ENCODE assay signal across 24 cellular contexts in the genomic region with DNA sequence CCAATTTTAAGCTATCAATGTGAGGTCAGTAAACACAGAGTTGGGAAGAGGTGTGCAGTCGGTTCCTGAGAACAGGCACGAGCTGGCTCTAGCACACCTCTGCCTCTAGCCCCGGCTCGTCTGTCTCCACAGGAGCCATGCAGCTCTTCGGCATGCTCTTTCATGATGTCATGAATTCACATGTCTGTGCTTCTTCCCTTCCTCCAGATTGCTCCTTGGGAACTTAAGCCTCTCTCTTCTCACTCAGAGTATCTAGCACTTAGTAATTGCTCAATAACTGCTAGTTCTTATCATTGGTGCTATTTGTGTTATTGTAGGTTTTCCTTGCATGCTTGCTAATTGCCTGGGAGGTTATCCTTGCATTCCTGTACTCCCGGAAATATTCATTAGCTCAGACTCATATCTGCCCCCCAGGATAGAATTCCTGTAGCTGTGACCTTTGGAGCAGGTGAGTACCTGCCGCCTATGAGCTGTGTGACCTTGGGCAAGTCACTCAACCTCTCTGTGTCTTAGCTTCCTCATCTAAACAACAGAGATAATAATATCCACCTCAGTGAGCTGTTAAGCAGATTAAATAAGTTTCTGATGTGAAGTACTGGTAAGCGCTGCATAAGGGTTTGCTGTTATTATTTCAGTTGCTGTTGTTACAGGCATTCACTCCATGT. TPM values are rescaled to one million over a fixed set of nuclear protein-coding genes. Genes with fewer than 3 reads are reported as not detected.
DNase-seq lines count a peak whose midpoint lies in the region; ATAC-seq, FAIRE-seq and TF ChIP-seq lines count a peak whose summit lies in the region.
"Had no signal": no experiment of that assay in that cellular context is flagged by ENCODE, and none has a peak within 500 bp of the region (broad histone marks: within the 10 kb centered on the region; RNA-seq: fewer than 3 reads in every experiment).

No MANE protein-coding gene starts in this region.

- no peak for TF ChIP-seq RAD21 in HepG2 (CRISPR knock-in tag; IDR thresholded peaks at IDR 0.05)

- peaks cover 15% of the 10 kb centered on the region for H3K4me1 Mint-ChIP-seq in activated CD4-positive, alpha-beta T cell treated with anti-CD3 and anti-CD28 coated beads for 36 hours

- TF ChIP-seq POLR2A in HepG2 (IDR thresholded peaks at IDR 0.05; ENCODE audit: insufficient read depth in 1 of 2, low read depth in 2 of 2, low read length in 2 of 2): no peak
- TF ChIP-seq POLR2A in right lobe of liver (IDR thresholded peaks at IDR 0.05): no peak

- H3K27ac ChIP-seq in HepG2 (ENCODE audit: extremely low read length, insufficient read depth, low read length) (no peak overlapping the region), right lobe of liver (no peak overlapping the region), mammary epithelial cell (ENCODE audit: insufficient read depth, low read depth, low read length) (no peak overlapping the region)
- H3K27ac ChIP-seq: SJCRH30 had no signal

- H3K27ac Mint-ChIP-seq in activated CD4-positive, alpha-beta T cell treated with anti-CD3 and anti-CD28 coated beads for 36 hours: no peak overlapping the region
- H3K27ac Mint-ChIP-seq: CD8-positive, alpha-beta T cell; immature natural killer cell; T-helper 2 cell treated with Interferon-gamma antibody and Interleukin-4, amounts not matched to agents 5 μg/mL and 100 μg/mL, for 36 hours had no signal

- CTCF ChIA-PET in HepG2 (lab: Yijun Ruan, JAX; ENCODE audit: low intra/inter-chr PET ratio, low total read pairs): no interaction called here
- CTCF ChIA-PET in mammary epithelial cell (lab: Charles Lee; ENCODE audit: low non-redundant PET): interaction anchor here (0.5 to 0.7 kb wide), 2 partner anchors 24 kb away, joined by 5 to 6 read pairs; no protein-coding TSS in a partner anchor
- CTCF ChIA-PET in activated CD4-positive, alpha-beta T cell treated with anti-CD3 and anti-CD28 coated beads for 36 hours (lab: Charles Lee): interaction anchor here (0.5 to 14.8 kb wide), 9 partner anchors 16 to 1190 kb away, joined by 3 to 349 read pairs (median 3); a partner anchor contains a TSS

- H3K9ac ChIP-seq in HepG2 (ENCODE audit: insufficient read depth, low read depth, low read length) (no peak overlapping the region), mammary epithelial cell (ENCODE audit: insufficient read depth, low read length) (no peak overlapping the region)

- H3K79me2 ChIP-seq in HepG2 (ENCODE audit: insufficient read depth, low read length) (no peaks in the 10 kb centered on the region), mammary epithelial cell (ENCODE audit: insufficient read depth, low read length) (no peaks in the 10 kb centered on the region)

- no peaks in the 10 kb centered on the region; a peak in 2 of 5 replicates for H3K27me3 ChIP-seq in HepG2 (ENCODE audit: control insufficient read depth in 1 of 2, insufficient read depth in 2 of 2, low read length in 2 of 2)
- H3K27me3 ChIP-seq in right lobe of liver: no peaks in the 10 kb centered on the region
- no peaks in the 10 kb centered on the region for H3K27me3 ChIP-seq in mammary epithelial cell (ENCODE audit: insufficient read depth, low read length)
- H3K27me3 ChIP-seq: SJCRH30 had no signal

- H3K27me3 Mint-ChIP-seq in activated CD4-positive, alpha-beta T cell treated with anti-CD3 and anti-CD28 coated beads for 36 hours: no peaks in the 10 kb centered on the region

- no peaks in the 10 kb centered on the region for H3K9me3 Mint-ChIP-seq in activated CD4-positive, alpha-beta T cell treated with anti-CD3 and anti-CD28 coated beads for 36 hours (ENCODE audit: low read depth)
- H3K9me3 Mint-ChIP-seq: CD8-positive, alpha-beta T cell; immature natural killer cell; T-helper 2 cell treated with Interferon-gamma antibody and Interleukin-4, amounts not matched to agents 5 μg/mL and 100 μg/mL, for 36 hours had no signal

- POLR2A ChIA-PET in HepG2 (lab: Yijun Ruan, JAX): interaction anchor here (0.8 to 3.0 kb wide), 3 partner anchors 9 to 19 kb away, joined by 4 to 30 read pairs (median 9); no protein-coding TSS in a partner anchor
- POLR2A ChIA-PET in activated CD4-positive, alpha-beta T cell treated with anti-CD3 and anti-CD28 coated beads for 36 hours (lab: Charles Lee): no interaction called here

- intact Hi-C loops in HepG2 (cut with micrococcal nuclease; ENCODE audit: unreplicated experiment) (loop anchor here (2.0 kb wide), 1 partner anchor 58 kb away; no protein-coding TSS in a partner anchor), right lobe of liver (cut with DNase I) (loop anchor here in 1 of 2 donors (10.0 kb wide), 1 partner anchor 48 kb away; a partner anchor contains a TSS), mammary epithelial cell (cut with micrococcal nuclease) (no loop called here)
- intact Hi-C loops in activated CD4-positive, alpha-beta T cell treated with anti-CD3 and anti-CD28 coated beads for 36 hours (cut with DNase I, micrococcal nuclease): no loop called here

- DNase-seq in HepG2 (ENCODE audit: low spot score) (no peak), right lobe of liver (no peak), mammary epithelial cell (peak; percentile 78), islet precursor cell (peak; percentile 79), NCI-H345 (lab: John Stamatoyannopoulos, UW) (no peak), cerebellar cortex (ENCODE audit: low spot score) (no peak)
- DNase-seq in activated CD4-positive, alpha-beta T cell treated with anti-CD3 and anti-CD28 coated beads for 36 hours: no peak
- DNase-seq: activated effector memory CD4-positive, alpha-beta T cell treated with Interleukin-2 at 50 U/mL for 16 hours; amniotic stem cell; CD8-positive, alpha-beta T cell; DND-41; immature natural killer cell; NCI-H146; NCI-H446; SJCRH30; stimulated activated CD4-positive, alpha-beta T cell treated with anti-CD3 and anti-CD28 coated beads, Interleukin-2, amount 100 ng/mL, for 24 hours had no signal

- H3K4me2 ChIP-seq in HepG2 (ENCODE audit: low read depth, low read length) (peak overlapping the region; percentile 15; the same call in 1 of the 2 replicates), mammary epithelial cell (ENCODE audit: insufficient read depth, low read depth, low read length) (no peak overlapping the region)

- H3K4me3 Mint-ChIP-seq in activated CD4-positive, alpha-beta T cell treated with anti-CD3 and anti-CD28 coated beads for 36 hours: no peak overlapping the region
- H3K4me3 Mint-ChIP-seq: CD8-positive, alpha-beta T cell; immature natural killer cell; T-helper 2 cell treated with Interferon-gamma antibody and Interleukin-4, amounts not matched to agents 5 μg/mL and 100 μg/mL, for 36 hours had no signal

- TF ChIP-seq EP300 in HepG2 (IDR thresholded peaks at IDR 0.05; ENCODE audit: low read depth in 2 of 2, low read length in 2 of 2) (no peak), HepG2 (CRISPR knock-in tag; IDR thresholded peaks at IDR 0.05; ENCODE audit: borderline replicate concordance) (no peak)

- BruUV-seq in HepG2 (replicated peaks; lab: Mats Ljungman, UMichigan) (no TSS peak), mammary epithelial cell (replicated peaks; lab: Mats Ljungman, UMichigan) (no TSS peak)

- H3K9me3 ChIP-seq in HepG2 (ENCODE audit: low read length) (no peaks in the 10 kb centered on the region), right lobe of liver (no peaks in the 10 kb centered on the region), mammary epithelial cell (replicated peaks; ENCODE audit: insufficient read depth, low read length) (no peaks in the 10 kb centered on the region)
- H3K9me3 ChIP-seq: SJCRH30 had no signal

- H3K36me3 ChIP-seq in HepG2 (replicated peaks in 1 of 2; ENCODE audit: control insufficient read depth in 1 of 2, insufficient read depth in 2 of 2, low read length in 2 of 2) (no peaks in the 10 kb centered on the region), right lobe of liver (no peaks in the 10 kb centered on the region), mammary epithelial cell (ENCODE audit: insufficient read depth, low read length) (no peaks in the 10 kb centered on the region)
- H3K36me3 ChIP-seq: SJCRH30 had no signal

- in situ Hi-C loops in HepG2 (cut with HindIII; ENCODE audit: extremely low pct_ligation_motif_present, low pct_unique_long_range_greater_than_20kb) (no loop called here), mammary epithelial cell (cut with MboI; ENCODE audit: low sequenced_read_pairs in 2 of 2) (no loop called here)

- ATAC-seq in HepG2 (peak; percentile 26; the same call in 2 of the 3 replicates), right lobe of liver (no peak), HG02763 (IDR thresholded peaks at IDR 0.05; ENCODE audit: unreplicated experiment) (no peak)
- no peak for ATAC-seq in activated CD4-positive, alpha-beta T cell treated with anti-CD3 and anti-CD28 coated beads for 36 hours
- ATAC-seq: CD8-positive, alpha-beta T cell had no signal

- TF ChIP-seq CTCF in HepG2 (CRISPR knock-in tag; IDR thresholded peaks at IDR 0.05): no peak
- TF ChIP-seq CTCF in right lobe of liver (IDR thresholded peaks at IDR 0.05): no peak
- no peak for TF ChIP-seq CTCF in mammary epithelial cell (conservative IDR thresholded peaks at IDR 0.05 in 1 of 2, IDR thresholded peaks at IDR 0.05 in 1 of 2; ENCODE audit: extremely low read depth in 1 of 2, insufficient read depth in 1 of 2, low read depth in 1 of 2, low read length in 2 of 2)

- no peak overlapping the region for H2AFZ ChIP-seq in HepG2 (ENCODE audit: low read length)
- peak overlapping the region; percentile 52 for H2AFZ ChIP-seq in mammary epithelial cell (ENCODE audit: low read depth, low read length)

- dilution Hi-C loops in mammary epithelial cell (cut with HindIII; ENCODE audit: low sequenced_read_pairs): no loop called here

- no peak overlapping the region for H3K4me3 ChIP-seq in HepG2 (replicated peaks in 1 of 3; ENCODE audit: insufficient read depth in 1 of 3, low read depth in 2 of 3, low read length in 3 of 3)
- H3K4me3 ChIP-seq in right lobe of liver: no peak overlapping the region
- no peak overlapping the region for H3K4me3 ChIP-seq in mammary epithelial cell (replicated peaks in 1 of 3; ENCODE audit: insufficient read depth in 1 of 3, low read depth in 2 of 3, low read length in 3 of 3)
- H3K4me3 ChIP-seq: SJCRH30 had no signal

- H3K36me3 Mint-ChIP-seq in activated CD4-positive, alpha-beta T cell treated with anti-CD3 and anti-CD28 coated beads for 36 hours (ENCODE audit: low read depth): peaks cover 10% of the 10 kb centered on the region
- H3K36me3 Mint-ChIP-seq: CD8-positive, alpha-beta T cell had no signal

- FAIRE-seq in HepG2 (lab: Jason Lieb, UNC): no peak
- FAIRE-seq: endometrium had no signal

- H4K20me1 ChIP-seq in HepG2 (ENCODE audit: insufficient read depth, low read length) (no peaks in the 10 kb centered on the region), mammary epithelial cell (ENCODE audit: insufficient read depth, low read length) (no peaks in the 10 kb centered on the region)

- WGBS in HepG2 (ENCODE audit: low lambda C conversion rate): 53% methylated on average over 5 of the region's 8 CpGs
- 65% methylated on average over 2 of the region's 8 CpGs for WGBS in right lobe of liver (ENCODE audit: insufficient coverage, low coverage, low lambda C conversion rate, missing lambda C conversion rate)
- 44% methylated on average over 8 of the region's 8 CpGs for WGBS in mammary epithelial cell (ENCODE audit: low coverage, missing lambda C conversion rate)

- peaks cover 48% of the 10 kb centered on the region for H3K4me1 ChIP-seq in HepG2 (ENCODE audit: insufficient read depth, low read length)
- no peaks in the 10 kb centered on the region for H3K4me1 ChIP-seq in right lobe of liver
- peaks cover 26% of the 10 kb centered on the region for H3K4me1 ChIP-seq in mammary epithelial cell (ENCODE audit: insufficient read depth, low read length)

RNA-seq across cellular contexts. Expression of a gene that starts 19.5 kb away (rescaled TPM):
- 1.1 and 1.5 TPM in 2 replicates for total RNA-seq in HepG2 (2016; rRNA removed; fragmentation: Illumina TruSeq; extraction: Trizol)
- 0.18 and 0.51 TPM in 2 replicates for total RNA-seq in HepG2 (2016; cell fraction: cytosol; rRNA removed; fragmentation: Illumina TruSeq; extraction: Trizol; ENCODE audit: low read depth)
- total RNA-seq in HepG2 (2016; cell fraction: insoluble cytoplasmic fraction; rRNA removed; fragmentation: Illumina TruSeq; extraction: Trizol): 0.95 and 1.2 TPM in 2 replicates
- 1.1 and 1.4 TPM in 2 replicates for total RNA-seq in HepG2 (2016; cell fraction: membrane; rRNA removed; fragmentation: Illumina TruSeq; extraction: Trizol)
- 0.38 and 1.1 TPM in 2 replicates for total RNA-seq in HepG2 (2016; cell fraction: nucleus; rRNA removed; fragmentation: Illumina TruSeq; extraction: Trizol)
- polyA plus RNA-seq in HepG2 (2011; rRNA removed): 0.80 and 1.1 TPM in 2 replicates
- polyA plus RNA-seq in HepG2 (2011; cell fraction: cytosol; rRNA removed): 0.47 and 0.89 TPM in 2 replicates
- 0.45 and 0.61 TPM in 2 replicates for polyA plus RNA-seq in HepG2 (2011; cell fraction: nucleus; rRNA removed)
- polyA plus RNA-seq in HepG2 (2012): 0.69 and 0.97 TPM in 2 replicates
- 0.54 and 0.60 TPM in 2 replicates for polyA plus RNA-seq in HepG2 (2016; cell fraction: cytosol; fragmentation: Illumina TruSeq; extraction: Trizol; ENCODE audit: low read depth)
- polyA plus RNA-seq in HepG2 (2016; cell fraction: insoluble cytoplasmic fraction; fragmentation: Illumina TruSeq; extraction: Trizol; ENCODE audit: low read depth): 1.4 and 1.8 TPM in 2 replicates
- polyA plus RNA-seq in HepG2 (2016; cell fraction: membrane; fragmentation: Illumina TruSeq; extraction: Trizol; ENCODE audit: low read depth): 0.57 and 0.84 TPM in 2 replicates
- 1.6 and 2.1 TPM in 2 replicates for polyA plus RNA-seq in HepG2 (2016; cell fraction: nucleus; fragmentation: Illumina TruSeq; extraction: Trizol; ENCODE audit: insufficient read depth, low read depth)
- polyA minus RNA-seq in HepG2 (2011; rRNA and poly(A)+ RNA removed; ENCODE audit: low replicate concordance): 1.6 TPM in 1 of 2 replicates, not detected in the other
- polyA minus RNA-seq in HepG2 (2011; cell fraction: cytosol; rRNA and poly(A)+ RNA removed): not detected in 2 replicates
- polyA minus RNA-seq in HepG2 (2011; cell fraction: nucleus; rRNA and poly(A)+ RNA removed): not detected in 2 replicates
- not detected for total RNA-seq in right lobe of liver
- under 1 TPM in 1 of 2 donors, not detected in 1; 0.17 TPM for total RNA-seq in mammary epithelial cell
- polyA plus RNA-seq in mammary epithelial cell: 0.18 TPM
- not detected for polyA minus RNA-seq in mammary epithelial cell
- not detected for total RNA-seq in activated CD4-positive, alpha-beta T cell treated with anti-CD3 and anti-CD28 coated beads for 36 hours
- total RNA-seq: CD8-positive, alpha-beta T cell; glomerular endothelial cell; HT-29; mesenteric fat pad; SJCRH30; subcutaneous adipose tissue had no signal
- polyA plus RNA-seq: immature natural killer cell had no signal

RNA-seq across cellular contexts. Expression of a gene that starts 29.7 kb away (rescaled TPM):
- total RNA-seq in HepG2 (2016; rRNA removed; fragmentation: Illumina TruSeq; extraction: Trizol): 0.46 and 0.82 TPM in 2 replicates
- total RNA-seq in HepG2 (2016; cell fraction: cytosol; rRNA removed; fragmentation: Illumina TruSeq; extraction: Trizol; ENCODE audit: low read depth): 0.26 and 0.40 TPM in 2 replicates
- total RNA-seq in HepG2 (2016; cell fraction: insoluble cytoplasmic fraction; rRNA removed; fragmentation: Illumina TruSeq; extraction: Trizol): 0.62 and 0.93 TPM in 2 replicates
- total RNA-seq in HepG2 (2016; cell fraction: membrane; rRNA removed; fragmentation: Illumina TruSeq; extraction: Trizol): 0.37 and 0.83 TPM in 2 replicates
- total RNA-seq in HepG2 (2016; cell fraction: nucleus; rRNA removed; fragmentation: Illumina TruSeq; extraction: Trizol): 1.1 and 1.3 TPM in 2 replicates
- 4.1 and 4.5 TPM in 2 replicates for polyA plus RNA-seq in HepG2 (2011; rRNA removed)
- 4.5 and 6.1 TPM in 2 replicates for polyA plus RNA-seq in HepG2 (2011; cell fraction: cytosol; rRNA removed)
- 9.6 and 13.9 TPM in 2 replicates for polyA plus RNA-seq in HepG2 (2011; cell fraction: nucleus; rRNA removed)
- 0.48 and 0.80 TPM in 2 replicates for polyA plus RNA-seq in HepG2 (2012)
- polyA plus RNA-seq in HepG2 (2016; cell fraction: cytosol; fragmentation: Illumina TruSeq; extraction: Trizol; ENCODE audit: low read depth): 0.21 and 0.37 TPM in 2 replicates
- 0.58 and 0.71 TPM in 2 replicates for polyA plus RNA-seq in HepG2 (2016; cell fraction: insoluble cytoplasmic fraction; fragmentation: Illumina TruSeq; extraction: Trizol; ENCODE audit: low read depth)
- 0.35 and 0.43 TPM in 2 replicates for polyA plus RNA-seq in HepG2 (2016; cell fraction: membrane; fragmentation: Illumina TruSeq; extraction: Trizol; ENCODE audit: low read depth)
- polyA plus RNA-seq in HepG2 (2016; cell fraction: nucleus; fragmentation: Illumina TruSeq; extraction: Trizol; ENCODE audit: insufficient read depth, low read depth): 1.0 and 1.6 TPM in 2 replicates
- 14.4 TPM in 1 of 2 replicates, not detected in the other for polyA minus RNA-seq in HepG2 (2011; rRNA and poly(A)+ RNA removed; ENCODE audit: low replicate concordance)
- 3.1 and 3.4 TPM in 2 replicates for polyA minus RNA-seq in HepG2 (2011; cell fraction: cytosol; rRNA and poly(A)+ RNA removed)
- polyA minus RNA-seq in HepG2 (2011; cell fraction: nucleus; rRNA and poly(A)+ RNA removed): 3.7 and 6.6 TPM in 2 replicates
- under 1 TPM; 0.20 to 0.59 (median 0.28) TPM for total RNA-seq in right lobe of liver
- total RNA-seq in mammary epithelial cell: under 1 TPM; 0.17 to 0.19 TPM
- polyA plus RNA-seq in mammary epithelial cell: 0.92 TPM
- polyA minus RNA-seq in mammary epithelial cell: not detected
- 10 to 100 TPM; 24.8 to 25.5 TPM for total RNA-seq in activated CD4-positive, alpha-beta T cell treated with anti-CD3 and anti-CD28 coated beads for 36 hours

RNA-seq across cellular contexts. Expression of a gene that starts 50.5 kb away (rescaled TPM):
- total RNA-seq in HepG2 (2016; rRNA removed; fragmentation: Illumina TruSeq; extraction: Trizol) (0.11 TPM in 1 of 2 replicates, not detected in the other), right lobe of liver (not detected), mammary epithelial cell (not detected)
- total RNA-seq in HepG2 (2016; cell fraction: cytosol; rRNA removed; fragmentation: Illumina TruSeq; extraction: Trizol; ENCODE audit: low read depth): not detected in 2 replicates
- not detected in 2 replicates for total RNA-seq in HepG2 (2016; cell fraction: insoluble cytoplasmic fraction; rRNA removed; fragmentation: Illumina TruSeq; extraction: Trizol)
- total RNA-seq in HepG2 (2016; cell fraction: membrane; rRNA removed; fragmentation: Illumina TruSeq; extraction: Trizol): not detected in 2 replicates
- total RNA-seq in HepG2 (2016; cell fraction: nucleus; rRNA removed; fragmentation: Illumina TruSeq; extraction: Trizol): not detected in 2 replicates
- polyA plus RNA-seq in HepG2 (2011; rRNA removed) (0.13 TPM in 1 of 2 replicates, not detected in the other), mammary epithelial cell (not detected)
- polyA plus RNA-seq in HepG2 (2011; cell fraction: cytosol; rRNA removed): not detected in 2 replicates
- polyA plus RNA-seq in HepG2 (2011; cell fraction: nucleus; rRNA removed): 0.17 TPM in 1 of 2 replicates, not detected in the other
- polyA plus RNA-seq in HepG2 (2012): 0.11 TPM in 1 of 2 replicates, not detected in the other
- not detected in 2 replicates for polyA plus RNA-seq in HepG2 (2016; cell fraction: cytosol; fragmentation: Illumina TruSeq; extraction: Trizol; ENCODE audit: low read depth)
- polyA plus RNA-seq in HepG2 (2016; cell fraction: insoluble cytoplasmic fraction; fragmentation: Illumina TruSeq; extraction: Trizol; ENCODE audit: low read depth): not detected in 2 replicates
- polyA plus RNA-seq in HepG2 (2016; cell fraction: membrane; fragmentation: Illumina TruSeq; extraction: Trizol; ENCODE audit: low read depth): 0.16 TPM in 1 of 2 replicates, not detected in the other
- 0.33 TPM in 1 of 2 replicates, not detected in the other for polyA plus RNA-seq in HepG2 (2016; cell fraction: nucleus; fragmentation: Illumina TruSeq; extraction: Trizol; ENCODE audit: insufficient read depth, low read depth)
- 0.20 TPM in 1 of 2 replicates, not detected in the other for polyA minus RNA-seq in HepG2 (2011; rRNA and poly(A)+ RNA removed; ENCODE audit: low replicate concordance)
- not detected in 2 replicates for polyA minus RNA-seq in HepG2 (2011; cell fraction: cytosol; rRNA and poly(A)+ RNA removed)
- polyA minus RNA-seq in HepG2 (2011; cell fraction: nucleus; rRNA and poly(A)+ RNA removed): not detected in 2 replicates
- not detected for polyA minus RNA-seq in mammary epithelial cell
- under 1 TPM; 0.34 to 0.53 TPM for total RNA-seq in activated CD4-positive, alpha-beta T cell treated with anti-CD3 and anti-CD28 coated beads for 36 hours
- total RNA-seq: CD8-positive, alpha-beta T cell; glomerular endothelial cell; HT-29; mesenteric fat pad; SJCRH30; subcutaneous adipose tissue had no signal
- polyA plus RNA-seq: immature natural killer cell, neural cell had no signal

Comparison
In these comparisons a context has a peak if more than half of its experiments do, and no peak if none do; other contexts are left out.
1. DNase-seq: peak in mammary epithelial cell (single experiment) and islet precursor cell (single experiment); none in HepG2 (single experiment), right lobe of liver (0 of 3), NCI-H345 (single experiment), activated CD4-positive, alpha-beta T cell treated with anti-CD3 and anti-CD28 coated beads for 36 hours (single experiment) and cerebellar cortex (single experiment).
2. RNA of a gene that starts 29.7 kb away (total RNA-seq): 24.8 to 25.5 TPM in activated CD4-positive, alpha-beta T cell treated with anti-CD3 and anti-CD28 coated beads for 36 hours; 0.26 to 1.3 TPM in HepG2, 0.20 to 0.59 TPM in right lobe of liver and 0.17 to 0.19 TPM in mammary epithelial cell; every median in the first group is over 10 times any median in the second.